8 cellular contexts compared by ENCODE assay signal in the genomic region with DNA sequence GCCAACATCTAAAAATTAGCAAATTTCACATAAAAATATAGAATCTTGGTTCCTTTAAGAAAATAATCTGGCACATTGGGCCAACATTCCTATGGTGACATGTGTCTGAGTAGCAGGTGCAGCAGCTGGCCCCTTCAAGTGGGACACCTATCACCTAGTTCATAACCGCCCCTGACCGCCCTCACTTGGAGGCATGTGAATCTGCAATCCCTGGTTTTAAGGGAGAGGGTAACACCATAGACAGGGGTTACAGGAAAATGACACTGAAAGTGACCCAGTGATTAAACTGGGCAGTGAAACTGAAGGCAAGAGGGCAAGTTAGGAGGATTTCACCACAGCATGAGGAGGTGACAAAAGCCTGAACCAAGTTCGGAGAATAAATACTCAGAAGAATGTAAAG. TPM values are rescaled to one million over a fixed set of nuclear protein-coding genes. Genes with fewer than 3 reads are reported as not detected.
DNase-seq lines count a peak whose midpoint lies in the region; ATAC-seq and TF ChIP-seq lines count a peak whose summit lies in the region.

No MANE protein-coding gene starts in this region.

- DNase-seq in left ventricle myocardium superior, result peak; percentile 36
- DNase-seq in left cardiac atrium, result no peak
- peak; percentile 38 for DNase-seq in adipocyte (ENCODE audit: low read depth)
- DNase-seq in lower lobe of right lung, result no peak
- DNase-seq in ACHN, result no peak
- no peak for DNase-seq in stimulated activated CD4-positive, alpha-beta T cell treated with anti-CD3 and anti-CD28 coated beads, Interleukin-2, amount 100 ng/mL, for 24 hours
- no peak for DNase-seq in stimulated activated CD4-positive, alpha-beta T cell treated with anti-CD3 and anti-CD28 coated beads, Interleukin-2, amount 100 ng/mL, for 48 hours

- H3K4me3 ChIP-seq in adipocyte (ENCODE audit: low read length), result peak overlapping the region; percentile 86
- peak overlapping the region; percentile 81 for H3K4me3 ChIP-seq in lower lobe of right lung

- peak overlapping the region; percentile 94 for H3K9ac ChIP-seq in adipocyte (ENCODE audit: low read length)

- H3K9me3 ChIP-seq in adipocyte (ENCODE audit: control insufficient read depth, low read length) (no peaks in the 10 kb centered on the region), lower lobe of right lung (no peaks in the 10 kb centered on the region)

- TF ChIP-seq CTCF in lower lobe of right lung (IDR thresholded peaks at IDR 0.05), result no peak

- no peak for ATAC-seq in left ventricle myocardium superior
- no peak for ATAC-seq in left cardiac atrium
- ATAC-seq in lower lobe of right lung, result no peak
- no peak for ATAC-seq in GM19351 (IDR thresholded peaks at IDR 0.05; ENCODE audit: unreplicated experiment)

- H3K36me3 ChIP-seq in adipocyte (ENCODE audit: control insufficient read depth, insufficient read depth, low read length, severe bottlenecking) (peaks cover under 1% of the 10 kb centered on the region), lower lobe of right lung (no peaks in the 10 kb centered on the region)

- H3K27ac ChIP-seq in lower lobe of right lung, result peak overlapping the region; percentile 80

- H3K4me1 ChIP-seq in adipocyte (ENCODE audit: control insufficient read depth, insufficient read depth, low read length) (peaks cover 44% of the 10 kb centered on the region), lower lobe of right lung (peaks cover 29% of the 10 kb centered on the region)

- H3K27me3 ChIP-seq in adipocyte (replicated peaks; ENCODE audit: control insufficient read depth, insufficient read depth, low read length), result no peaks in the 10 kb centered on the region
- no peaks in the 10 kb centered on the region for H3K27me3 ChIP-seq in lower lobe of right lung (ENCODE audit: low read depth)

- intact Hi-C loops in left ventricle myocardium superior (cut with micrococcal nuclease), result no loop called here
- intact Hi-C loops in left cardiac atrium (cut with DNase I), result no loop called here
- intact Hi-C loops in lower lobe of right lung (cut with DNase I), result no loop called here

- in situ Hi-C loops in ACHN (cut with HindIII; ENCODE audit: low pct_ligation_motif_present, low pct_unique_long_range_greater_than_20kb, low sequenced_read_pairs), result no loop called here

RNA-seq across cellular contexts. Expression of gene RSU1, which starts 1.1 kb away (rescaled TPM):
- total RNA-seq in left ventricle myocardium superior (58.8 TPM), left cardiac atrium (10 to 100 TPM; 49.4 to 69.7 TPM), lower lobe of right lung (81.6 TPM)

Comparison
In these comparisons a context has a peak if more than half of its experiments do, and no peak if none do; other contexts are left out.
1. DNase-seq: peak in left ventricle myocardium superior (single experiment) and adipocyte (single experiment); none in left cardiac atrium (single experiment), lower lobe of right lung (single experiment), ACHN (single experiment), stimulated activated CD4-positive, alpha-beta T cell treated with anti-CD3 and anti-CD28 coated beads, Interleukin-2, amount 100 ng/mL, for 24 hours (0 of 2) and stimulated activated CD4-positive, alpha-beta T cell treated with anti-CD3 and anti-CD28 coated beads, Interleukin-2, amount 100 ng/mL, for 48 hours (0 of 2).